21 cellular contexts compared by ENCODE assay signal in the genomic region with DNA sequence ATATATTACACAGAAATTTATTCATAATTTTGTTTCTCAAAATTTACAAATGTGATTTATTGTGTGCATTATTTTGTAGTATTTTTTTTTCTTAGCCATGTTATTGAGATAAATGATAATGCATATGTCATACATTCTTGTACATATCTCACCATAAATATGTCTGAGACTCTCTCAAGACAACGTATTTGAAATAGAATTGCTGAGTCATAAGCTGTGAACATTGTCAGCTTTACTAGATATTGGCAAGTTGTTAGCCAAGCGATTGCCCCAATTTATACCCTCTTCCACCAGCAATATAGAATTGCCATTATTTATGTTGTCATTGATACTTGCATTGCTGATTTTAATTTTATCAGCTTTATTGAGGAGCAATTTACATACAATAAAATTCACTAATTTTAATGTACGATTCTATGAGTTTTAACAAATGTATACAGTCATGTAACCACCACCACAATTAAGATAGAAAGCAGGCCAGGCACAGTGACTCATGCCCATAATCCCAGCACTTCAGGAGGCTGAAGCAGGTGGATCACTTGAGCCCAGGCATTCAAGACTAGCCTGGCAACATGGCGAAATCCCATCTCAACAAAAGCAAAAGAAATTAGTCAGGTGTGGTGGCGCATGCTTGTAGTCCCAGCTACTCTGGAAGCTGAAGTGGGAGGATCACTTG.
A peak's percentile ranks its signal among the peaks of the same experiment; 100 is the strongest.
DNase-seq lines count a peak whose midpoint lies in the region; ATAC-seq, FAIRE-seq and TF ChIP-seq lines count a peak whose summit lies in the region.
"Had no signal": no experiment of that assay in that cellular context is flagged by ENCODE, and none has a peak within 500 bp of the region (broad histone marks: within the 10 kb centered on the region; RNA-seq: fewer than 3 reads in every experiment).

No MANE protein-coding gene starts in this region.

- in situ Hi-C loops in mammary epithelial cell (cut with MboI; ENCODE audit: low sequenced_read_pairs in 2 of 2), result no loop called here

- dilution Hi-C loops in mammary epithelial cell (cut with HindIII; ENCODE audit: low sequenced_read_pairs), result no loop called here

- no peak for TF ChIP-seq CTCF in mammary epithelial cell (conservative IDR thresholded peaks at IDR 0.05 in 1 of 2, IDR thresholded peaks at IDR 0.05 in 1 of 2; ENCODE audit: extremely low read depth in 1 of 2, insufficient read depth in 1 of 2, low read depth in 1 of 2, low read length in 2 of 2)

- H3K4me1 ChIP-seq in mammary epithelial cell (ENCODE audit: insufficient read depth, low read length), result peaks cover 9% of the 10 kb centered on the region
- H3K4me1 ChIP-seq: tibial artery had no signal

- H3K9ac ChIP-seq in mammary epithelial cell (ENCODE audit: insufficient read depth, low read length), result no peak overlapping the region

- no TSS peak for BruUV-seq in mammary epithelial cell (replicated peaks; lab: Mats Ljungman, UMichigan)

- ATAC-seq in stimulated activated naive CD8-positive, alpha-beta T cell treated with anti-CD3 and anti-CD28 coated beads, Interleukin-15, Interleukin-2, amounts not matched to agents 100 U/mL and 50 U/mL, for 24 hours, result no peak
- ATAC-seq: sciatic nerve; stimulated activated naive B cell treated with anti-CD40 and anti-IgM and Interleukin-4, amounts not matched to agents 10 μg/mL and 1 μg/mL and 100 μg/mL, for 72 hours; T-cell had no signal

- 52% methylated on average over 5 of the region's 5 CpGs for WGBS in mammary epithelial cell (ENCODE audit: low coverage, missing lambda C conversion rate)

- no peak overlapping the region for H2AFZ ChIP-seq in mammary epithelial cell (ENCODE audit: low read depth, low read length)

- no peaks in the 10 kb centered on the region for H3K79me2 ChIP-seq in mammary epithelial cell (ENCODE audit: insufficient read depth, low read length)

- peak; percentile 93 for FAIRE-seq in H54 (lab: Jason Lieb, UNC)
- FAIRE-seq: GM18507 had no signal

- H3K4me2 ChIP-seq in mammary epithelial cell (ENCODE audit: insufficient read depth, low read depth, low read length), result no peak overlapping the region

- H4K20me1 ChIP-seq in mammary epithelial cell (ENCODE audit: insufficient read depth, low read length), result no peaks in the 10 kb centered on the region

- TF ChIP-seq POLR2A in H54 (IDR thresholded peaks at IDR 0.05; ENCODE audit: low read depth, low read length), result no peak

- intact Hi-C loops in mammary epithelial cell (cut with micrococcal nuclease), result no loop called here

- CTCF ChIA-PET in mammary epithelial cell (lab: Charles Lee; ENCODE audit: low non-redundant PET), result no interaction called here

- H3K27ac ChIP-seq in mammary epithelial cell (ENCODE audit: insufficient read depth, low read depth, low read length), result no peak overlapping the region
- H3K27ac ChIP-seq: esophagus squamous epithelium, tibial artery had no signal

- no peak for DNase-seq in H54 (ENCODE audit: insufficient read length, low spot score)
- DNase-seq in NCI-H226, result peak; percentile 45
- peak; percentile 74 for DNase-seq in mammary epithelial cell
- DNase-seq in myocyte (ENCODE audit: low read depth), result peak; percentile 58
- DNase-seq in anterior cingulate cortex (lab: John Stamatoyannopoulos, UW), result no peak
- DNase-seq in NCI-H2107 treated with DMSO at 0.1 percent for 48 hours (lab: John Stamatoyannopoulos, UW; ENCODE audit: unreplicated experiment), result no peak
- DNase-seq in stimulated activated naive CD8-positive, alpha-beta T cell treated with anti-CD3 and anti-CD28 coated beads, Interleukin-15, Interleukin-2, amounts not matched to agents 100 U/mL and 50 U/mL, for 24 hours, result no peak
- DNase-seq: activated CD4-positive, alpha-beta T cell treated with anti-CD3 and anti-CD28 coated beads, Interleukin-2, amount 50 U/mL, for 1 hour; activated CD8-positive, alpha-beta memory T cell treated with anti-CD3 and anti-CD28 coated beads, Interleukin-2, amount 50 U/mL, for 48 hours; amygdala; COR-L47; effector CD4-positive, alpha-beta T cell; EL; esophagus squamous epithelium; NCI-H187 treated with DMSO at 0.1 percent for 48 hours; NCI-H446 treated with DMSO at 0.1 percent for 48 hours; stimulated activated naive B cell treated with anti-CD40 and anti-IgM and Interleukin-4, amounts not matched to agents 10 μg/mL and 1 μg/mL and 100 μg/mL, for 72 hours; T-cell; tibial artery had no signal

- H3K27me3 ChIP-seq in mammary epithelial cell (ENCODE audit: insufficient read depth, low read length), result no peaks in the 10 kb centered on the region
- H3K27me3 ChIP-seq: esophagus squamous epithelium, tibial artery had no signal

- H3K4me3 ChIP-seq in mammary epithelial cell (replicated peaks in 1 of 3; ENCODE audit: insufficient read depth in 1 of 3, low read depth in 2 of 3, low read length in 3 of 3), result no peak overlapping the region
- H3K4me3 ChIP-seq: esophagus squamous epithelium, tibial artery had no signal

- no peaks in the 10 kb centered on the region for H3K9me3 ChIP-seq in mammary epithelial cell (replicated peaks; ENCODE audit: insufficient read depth, low read length)
- H3K9me3 ChIP-seq: esophagus squamous epithelium, tibial artery had no signal

- H3K36me3 ChIP-seq in mammary epithelial cell (ENCODE audit: insufficient read depth, low read length), result no peaks in the 10 kb centered on the region
- H3K36me3 ChIP-seq: esophagus squamous epithelium, tibial artery had no signal

Comparison
In these comparisons a context has a peak if more than half of its experiments do, and no peak if none do; other contexts are left out.
1. DNase-seq: peak in NCI-H226 (single experiment), mammary epithelial cell (single experiment) and myocyte (single experiment); none in H54 (single experiment), anterior cingulate cortex (0 of 58), NCI-H2107 treated with DMSO at 0.1 percent for 48 hours (single experiment) and stimulated activated naive CD8-positive, alpha-beta T cell treated with anti-CD3 and anti-CD28 coated beads, Interleukin-15, Interleukin-2, amounts not matched to agents 100 U/mL and 50 U/mL, for 24 hours (single experiment).